In genomic region chr1:219210067-219210466, GRCh38 we compare ENCODE assay signal across 18 cellular contexts. TPM values are rescaled to one million over a fixed set of nuclear protein-coding genes. Genes with fewer than 3 reads are reported as not detected.
A peak's percentile ranks its signal among the peaks of the same experiment; 100 is the strongest.
DNase-seq lines count a peak whose midpoint lies in the region; ATAC-seq, FAIRE-seq and TF ChIP-seq lines count a peak whose summit lies in the region.
"Had no signal": no experiment of that assay in that cellular context is flagged by ENCODE, and none has a peak within 500 bp of the region (broad histone marks: within the 10 kb centered on the region; RNA-seq: fewer than 3 reads in every experiment).

No MANE protein-coding gene starts in this region.

- H3K4me3 ChIP-seq in IMR-90 (ENCODE audit: insufficient read depth, low read depth, low read length): no peak overlapping the region
- no peak overlapping the region for H3K4me3 ChIP-seq in brain microvascular endothelial cell (ENCODE audit: low read depth, low read length)
- no peak overlapping the region for H3K4me3 ChIP-seq in BE2C (ENCODE audit: low read depth, low read length)
- H3K4me3 ChIP-seq: BLaER1, GM12878, HAP-1, K562 had no signal

- no peak overlapping the region for H3K4me2 ChIP-seq in IMR-90 (ENCODE audit: low read depth, low read length)
- H3K4me2 ChIP-seq: BLaER1 had no signal

- H3K27me3 ChIP-seq in IMR-90 (ENCODE audit: control insufficient read depth, insufficient read depth, low read length): no peaks in the 10 kb centered on the region
- H3K27me3 ChIP-seq in brain microvascular endothelial cell (replicated peaks): no peaks in the 10 kb centered on the region
- H3K27me3 ChIP-seq in BE2C: no peaks in the 10 kb centered on the region
- H3K27me3 ChIP-seq: BLaER1 had no signal

- no peak overlapping the region for H2BK15ac ChIP-seq in IMR-90 (ENCODE audit: low read depth, low read length)

- H3K14ac ChIP-seq in IMR-90 (replicated peaks; ENCODE audit: low read depth, low read length): no peak overlapping the region

- no peak overlapping the region for H3K23ac ChIP-seq in IMR-90 (ENCODE audit: low read depth, low read length)

- TF ChIP-seq RAD21 in IMR-90 (IDR thresholded peaks at IDR 0.05; ENCODE audit: low read length): no peak

- no TSS peak for BruUV-seq in IMR-90 (replicated peaks; lab: Mats Ljungman, UMichigan)

- no CpG with 5 or more reads among the region's 5 CpGs for WGBS in IMR-90 (ENCODE audit: extremely low coverage in 2 of 2, insufficient read length in 1 of 2), 2 experiments

- H4K91ac ChIP-seq in IMR-90 (ENCODE audit: insufficient read depth, low read depth, low read length): no peak overlapping the region

- in situ Hi-C loops in IMR-90 (cut with MboI; ENCODE audit: low sequenced_read_pairs): no loop called here
- in situ Hi-C loops in brain microvascular endothelial cell (cut with HindIII; ENCODE audit: low pct_ligation_motif_present, low sequenced_read_pairs): no loop called here

- DNase-seq in DMS53 (lab: John Stamatoyannopoulos, UW): peak; percentile 69
- peak; percentile 49 for DNase-seq in IMR-90
- no peak for DNase-seq in brain microvascular endothelial cell
- peak; percentile 44 for DNase-seq in iris pigment epithelial cell (ENCODE audit: low read depth)
- no peak for DNase-seq in BE2C
- no peak for DNase-seq in H54 (ENCODE audit: insufficient read length, low spot score)
- DNase-seq: ACHN; AML-193; CD4-positive, alpha-beta memory T cell; DMS153; DND-41 had no signal

- no peak overlapping the region for H2BK5ac ChIP-seq in IMR-90 (ENCODE audit: low read depth, low read length, poor library complexity, severe bottlenecking)

- H3K4ac ChIP-seq in IMR-90 (ENCODE audit: low read depth, low read length): no peak overlapping the region

- FAIRE-seq in H54 (lab: Jason Lieb, UNC): no peak
- FAIRE-seq: GM12878, GM19239, H1, K562 had no signal

- H2BK20ac ChIP-seq in IMR-90 (ENCODE audit: low read depth, low read length): no peak overlapping the region

- no peaks in the 10 kb centered on the region for H4K20me1 ChIP-seq in IMR-90 (ENCODE audit: insufficient read depth, low read length)
- H4K20me1 ChIP-seq: BLaER1 had no signal

- H2AK5ac ChIP-seq in IMR-90 (ENCODE audit: low read depth, low read length): no peak overlapping the region

- peaks cover 3% of the 10 kb centered on the region; the same call in 1 of the 2 replicates for H3K9me1 ChIP-seq in IMR-90 (ENCODE audit: insufficient read depth, low read length)

- H3K4me1 ChIP-seq in IMR-90 (ENCODE audit: control insufficient read depth, insufficient read depth, low read length) (peaks cover 2% of the 10 kb centered on the region), BE2C (no peaks in the 10 kb centered on the region)
- H3K4me1 ChIP-seq: BLaER1, HAP-1 had no signal

- H2AFZ ChIP-seq in IMR-90 (replicated peaks; ENCODE audit: low read length, poor library complexity): no peak overlapping the region

- H3K27ac ChIP-seq in IMR-90 (ENCODE audit: insufficient read depth, low read length): no peak overlapping the region
- peak overlapping the region; percentile 36 for H3K27ac ChIP-seq in brain microvascular endothelial cell
- H3K27ac ChIP-seq: BLaER1 had no signal

- no peak overlapping the region for H2BK120ac ChIP-seq in IMR-90 (ENCODE audit: low read depth, low read length)

- H4K8ac ChIP-seq in IMR-90 (ENCODE audit: low read depth in 2 of 2, low read length in 2 of 2): no peak overlapping the region

- H3K36me3 ChIP-seq in IMR-90 (ENCODE audit: control insufficient read depth, insufficient read depth, low read length) (no peaks in the 10 kb centered on the region), brain microvascular endothelial cell (replicated peaks) (no peaks in the 10 kb centered on the region), BE2C (no peaks in the 10 kb centered on the region)
- H3K36me3 ChIP-seq: HAP-1 had no signal

- intact Hi-C loops in IMR-90 (cut with micrococcal nuclease): no loop called here

- H3K18ac ChIP-seq in IMR-90 (ENCODE audit: low read depth, low read length): no peak overlapping the region

- ATAC-seq in IMR-90 (ENCODE audit: low read depth): peak; percentile 80
- ATAC-seq in GM18498 (IDR thresholded peaks at IDR 0.05; ENCODE audit: unreplicated experiment): no peak
- ATAC-seq: GM12878, K562 had no signal

- CTCF ChIA-PET in IMR-90 (lab: Yijun Ruan, JAX): no interaction called here

- H3K9me3 ChIP-seq in IMR-90 (ENCODE audit: control insufficient read depth, insufficient read depth, low read length): no peaks in the 10 kb centered on the region
- no peaks in the 10 kb centered on the region for H3K9me3 ChIP-seq in BE2C
- H3K9me3 ChIP-seq: BLaER1, HAP-1 had no signal

- no peak for TF ChIP-seq CTCF in IMR-90 (conservative IDR thresholded peaks at IDR 0.05; ENCODE audit: low read depth, low read length)
- TF ChIP-seq CTCF in brain microvascular endothelial cell (IDR thresholded peaks at IDR 0.05; ENCODE audit: low read depth, low read length, missing control alignments): no peak
- TF ChIP-seq CTCF in BE2C (IDR thresholded peaks at IDR 0.05; ENCODE audit: low read depth, low read length): no peak

- H2AK9ac ChIP-seq in IMR-90 (replicated peaks; ENCODE audit: low read depth, low read length, poor library complexity): no peak overlapping the region

- dilution Hi-C loops in IMR-90 (cut with HindIII; ENCODE audit: low sequenced_read_pairs, unreplicated experiment): no loop called here

- no peak for TF ChIP-seq POLR2A in IMR-90 (IDR thresholded peaks at IDR 0.05; ENCODE audit: low read depth, low read length)
- no peak for TF ChIP-seq POLR2A in H54 (IDR thresholded peaks at IDR 0.05; ENCODE audit: low read depth, low read length)

- H4K5ac ChIP-seq in IMR-90 (ENCODE audit: low read depth, low read length): no peak overlapping the region

- no peak overlapping the region for H3K56ac ChIP-seq in IMR-90 (ENCODE audit: extremely low read depth, insufficient read depth, low read length)

- no peak overlapping the region for H3K9ac ChIP-seq in IMR-90 (ENCODE audit: low read depth, low read length)
- H3K9ac ChIP-seq: BLaER1 had no signal

- POLR2A ChIA-PET in IMR-90 (lab: Charles Lee; ENCODE audit: unreplicated experiment): no interaction called here

- H3K79me1 ChIP-seq in IMR-90 (ENCODE audit: low read depth in 1 of 2, low read length in 2 of 2): peaks cover 3% of the 10 kb centered on the region in 2 experiments; a peak in 1 of 4 replicates

TF ChIP-seq in IMR-90, 13 proteins besides CTCF, POLR2A, EP300 and RAD21:
- TF ChIP-seq ELK1 (IDR thresholded peaks at IDR 0.05; ENCODE audit: borderline replicate concordance, low read depth, low read length) (no peak), CHD1 (IDR thresholded peaks at IDR 0.05; ENCODE audit: low read depth, low read length) (no peak), RCOR1 (IDR thresholded peaks at IDR 0.05; ENCODE audit: insufficient replicate concordance, low read length) (no peak), CEBPB (IDR thresholded peaks at IDR 0.05; ENCODE audit: low read depth, low read length) (no peak), NFE2L2 (IDR thresholded peaks at IDR 0.05; ENCODE audit: low read depth, low read length) (no peak), MAZ (IDR thresholded peaks at IDR 0.05; ENCODE audit: borderline replicate concordance, low read depth, low read length) (no peak), MAFK (IDR thresholded peaks at IDR 0.05; ENCODE audit: low read depth, low read length) (no peak), RFX5 (IDR thresholded peaks at IDR 0.05; ENCODE audit: low read depth, low read length) (no peak), FOS (IDR thresholded peaks at IDR 0.05; ENCODE audit: low read depth, low read length) (no peak), BHLHE40 (IDR thresholded peaks at IDR 0.05; ENCODE audit: low read depth, low read length) (no peak), MXI1 (IDR thresholded peaks at IDR 0.05; ENCODE audit: borderline replicate concordance, low read depth, low read length) (no peak)
- TF ChIP-seq, protein P1, sequence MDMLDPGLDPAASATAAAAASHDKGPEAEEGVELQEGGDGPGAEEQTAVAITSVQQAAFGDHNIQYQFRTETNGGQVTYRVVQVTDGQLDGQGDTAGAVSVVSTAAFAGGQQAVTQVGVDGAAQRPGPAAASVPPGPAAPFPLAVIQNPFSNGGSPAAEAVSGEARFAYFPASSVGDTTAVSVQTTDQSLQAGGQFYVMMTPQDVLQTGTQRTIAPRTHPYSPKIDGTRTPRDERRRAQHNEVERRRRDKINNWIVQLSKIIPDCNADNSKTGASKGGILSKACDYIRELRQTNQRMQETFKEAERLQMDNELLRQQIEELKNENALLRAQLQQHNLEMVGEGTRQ (IDR thresholded peaks at IDR 0.05; ENCODE audit: low read depth, low read length): no peak

RNA-seq across cellular contexts. Expression of gene LYPLAL1, which starts 36.4 kb away (rescaled TPM):
- 4.8 and 11.4 TPM in 2 replicates for total RNA-seq in IMR-90 (2012; rRNA removed)
- 6.3 and 7.5 TPM in 2 replicates for polyA plus RNA-seq in IMR-90 (2012; rRNA removed)
- 1.7 and 2.5 TPM in 2 replicates for polyA plus RNA-seq in IMR-90 (2012; cell fraction: cytosol; rRNA removed)
- 1.8 and 14.4 TPM in 2 replicates for polyA plus RNA-seq in IMR-90 (2012; cell fraction: nucleus; rRNA removed; ENCODE audit: low replicate concordance)
- polyA plus RNA-seq in BE2C (2012; ENCODE audit: insufficient read depth, insufficient read length, low read depth): 21.6 TPM

Comparison
In these comparisons a context has a peak if more than half of its experiments do, and no peak if none do; other contexts are left out.
1. DNase-seq: peak in DMS53 (single experiment), IMR-90 (single experiment) and iris pigment epithelial cell (single experiment); none in brain microvascular endothelial cell (single experiment), BE2C (single experiment) and H54 (single experiment).